Comparison of ENCODE assay signal across 1 cellular context in genomic region chr21:44300262-44300959, GRCh38.
TF ChIP-seq lines count a peak whose summit lies in the region.

No MANE protein-coding gene starts in this region.

TF ChIP-seq in GM12878, 131 proteins besides CTCF, POLR2A, EP300 and RAD21:
- TF ChIP-seq EGR1 (IDR thresholded peaks at IDR 0.05; ENCODE audit: borderline replicate concordance in 1 of 2, low read depth in 2 of 2, low read length in 2 of 2): peak in 1 of 2 experiments; percentile 85; a peak in 2 of 3 replicates
- no peak for TF ChIP-seq CEBPZ (IDR thresholded peaks at IDR 0.05; ENCODE audit: low read depth, low read length)
- 0 out of 2 replicates have a peak, but pooled peaks have one; percentile 8 for TF ChIP-seq IKZF1 (conservative IDR thresholded peaks at IDR 0.05)
- no peak; the same call in 1 of the 2 replicates for TF ChIP-seq TAF1 (IDR thresholded peaks at IDR 0.05; ENCODE audit: borderline replicate concordance, low read depth, low read length)
- no peak for TF ChIP-seq USF1 (IDR thresholded peaks at IDR 0.05; ENCODE audit: borderline replicate concordance, extremely low read length, insufficient read depth, low read depth, low read length)
- TF ChIP-seq SMAD1 (IDR thresholded peaks at IDR 0.05; ENCODE audit: low read depth, partially characterized antibody): no peak
- no peak for TF ChIP-seq ZBTB4 (CRISPR knock-in tag; IDR thresholded peaks at IDR 0.05)
- TF ChIP-seq SREBF2 (IDR thresholded peaks at IDR 0.05; ENCODE audit: low read length): no peak
- TF ChIP-seq ZZZ3 (IDR thresholded peaks at IDR 0.05; ENCODE audit: control insufficient read depth, insufficient read length, low read depth): no peak
- no peak for TF ChIP-seq SUPT20H (IDR thresholded peaks at IDR 0.05; ENCODE audit: borderline replicate concordance, control insufficient read depth, low read depth, low read length)
- TF ChIP-seq BCL3 (IDR thresholded peaks at IDR 0.05; ENCODE audit: borderline replicate concordance, insufficient read depth, low read depth, low read length, poor library complexity, severe bottlenecking): no peak
- no peak for TF ChIP-seq ZNF24 (IDR thresholded peaks at IDR 0.05)
- no peak for TF ChIP-seq ELK1 (IDR thresholded peaks at IDR 0.05; ENCODE audit: low read depth, low read length)
- TF ChIP-seq E4F1 (IDR thresholded peaks at IDR 0.05; ENCODE audit: borderline replicate concordance, partially characterized antibody): peak; percentile 43
- no peak for TF ChIP-seq KLF5 (IDR thresholded peaks at IDR 0.05; ENCODE audit: partially characterized antibody)
- no peak for TF ChIP-seq SUZ12 (IDR thresholded peaks at IDR 0.05; ENCODE audit: unreplicated experiment)
- no peak for TF ChIP-seq SPI1 (IDR thresholded peaks at IDR 0.05; ENCODE audit: borderline replicate concordance, insufficient read depth, low read depth, low read length)
- no peak for TF ChIP-seq MTA2 (IDR thresholded peaks at IDR 0.05; ENCODE audit: low read depth)
- TF ChIP-seq NR2F1 (conservative IDR thresholded peaks at IDR 0.05): peak; percentile 72
- TF ChIP-seq NFIC (IDR thresholded peaks at IDR 0.05; ENCODE audit: low read depth, low read length): no peak
- no peak for TF ChIP-seq PAX8 (IDR thresholded peaks at IDR 0.05)
- TF ChIP-seq JUNB (IDR thresholded peaks at IDR 0.05): no peak
- TF ChIP-seq IRF4 (IDR thresholded peaks at IDR 0.05; ENCODE audit: low read depth, low read length): no peak
- TF ChIP-seq POU2F2 (IDR thresholded peaks at IDR 0.05; ENCODE audit: borderline replicate concordance, low read depth, low read length): no peak
- TF ChIP-seq GABPA (IDR thresholded peaks at IDR 0.05; ENCODE audit: low read depth): no peak
- TF ChIP-seq SIN3A (IDR thresholded peaks at IDR 0.05; ENCODE audit: low read depth, low read length): 0 out of 2 replicates have a peak, but pooled peaks have one; percentile 52
- TF ChIP-seq, protein P1, sequence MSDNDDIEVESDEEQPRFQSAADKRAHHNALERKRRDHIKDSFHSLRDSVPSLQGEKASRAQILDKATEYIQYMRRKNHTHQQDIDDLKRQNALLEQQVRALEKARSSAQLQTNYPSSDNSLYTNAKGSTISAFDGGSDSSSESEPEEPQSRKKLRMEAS (IDR thresholded peaks at IDR 0.05; ENCODE audit: low read depth, low read length): no peak
- TF ChIP-seq CEBPB (IDR thresholded peaks at IDR 0.05; ENCODE audit: borderline replicate concordance in 1 of 2, low read depth in 2 of 2, low read length in 2 of 2): no peak
- TF ChIP-seq USF2 (IDR thresholded peaks at IDR 0.05; ENCODE audit: borderline replicate concordance, low read depth, low read length): no peak
- peak; percentile 38 for TF ChIP-seq MXI1 (IDR thresholded peaks at IDR 0.05; ENCODE audit: low read depth, low read length)
- 0 out of 2 replicates have a peak, but pooled peaks have one; percentile 63 for TF ChIP-seq NKRF (conservative IDR thresholded peaks at IDR 0.05)
- TF ChIP-seq ATF2 (IDR thresholded peaks at IDR 0.05; ENCODE audit: low read length): no peak
- TF ChIP-seq GATAD2B (conservative IDR thresholded peaks at IDR 0.05; ENCODE audit: low read depth): peak; percentile 65; the same call in 1 of the 2 replicates
- TF ChIP-seq TCF12 (IDR thresholded peaks at IDR 0.05; ENCODE audit: low read depth, low read length): no peak
TF ChIP-seq in GM12878: peak in this region for 8.
